In genomic region chr10:133334495-133335237, GRCh38 we compare ENCODE assay signal across 8 cellular contexts. TPM values are rescaled to one million over a fixed set of nuclear protein-coding genes. Genes with fewer than 3 reads are reported as not detected.
A peak's percentile ranks its signal among the peaks of the same experiment; 100 is the strongest.
DNase-seq lines count a peak whose midpoint lies in the region; ATAC-seq, FAIRE-seq and TF ChIP-seq lines count a peak whose summit lies in the region.

No MANE protein-coding gene starts in this region.

- H3K27ac Mint-ChIP-seq in activated T-cell treated with anti-CD3 and anti-CD28 coated beads, Interleukin-2, amount 50 U/mL, for 24 hours: no peak overlapping the region

- H4K20me1 ChIP-seq in K562 (replicated peaks; ENCODE audit: control insufficient read depth, insufficient read depth, low read length): no peaks in the 10 kb centered on the region

- TF ChIP-seq POLR2A in K562 (conservative IDR thresholded peaks at IDR 0.05): no peak

- peak overlapping the region; percentile 22 for H3K4me3 ChIP-seq in K562
- peak overlapping the region; percentile 23 to 42 for H3K4me3 ChIP-seq in tibial artery

- no peaks in the 10 kb centered on the region for H3K36me3 Mint-ChIP-seq in activated T-cell treated with anti-CD3 and anti-CD28 coated beads, Interleukin-2, amount 50 U/mL, for 24 hours (ENCODE audit: low read depth)

- TF ChIP-seq CTCF in K562 (IDR thresholded peaks at IDR 0.05 in 2 of 3, conservative IDR thresholded peaks at IDR 0.05 in 1 of 3; ENCODE audit: insufficient read depth in 2 of 3, low read depth in 1 of 3, low read length in 3 of 3): no peak
- TF ChIP-seq CTCF in tibial artery (IDR thresholded peaks at IDR 0.05): no peak

- CTCF ChIA-PET in K562 (lab: Yijun Ruan, JAX; ENCODE audit: low intra/inter-chr PET ratio): no interaction called here

- no peak for TF ChIP-seq RAD21 in K562 (CRISPR knock-in tag; conservative IDR thresholded peaks at IDR 0.05 in 1 of 2, IDR thresholded peaks at IDR 0.05 in 1 of 2)

- H3K4me3 Mint-ChIP-seq in activated T-cell treated with anti-CD3 and anti-CD28 coated beads, Interleukin-2, amount 50 U/mL, for 24 hours: peak overlapping the region; percentile 66

- 8% methylated on average over 12 of the region's 51 CpGs for WGBS in K562 (ENCODE audit: insufficient coverage, low coverage, missing lambda C conversion rate)

- H2AFZ ChIP-seq in K562 (ENCODE audit: low read depth, low read length): 0 out of 2 replicates have a peak overlapping the region, but pooled peaks have one; percentile 24

- H3K9me1 ChIP-seq in K562 (ENCODE audit: control insufficient read depth, insufficient read depth, low read length): no peaks in the 10 kb centered on the region

- no peaks in the 10 kb centered on the region for H3K36me3 ChIP-seq in K562 (ENCODE audit: control insufficient read depth, insufficient read depth, low read length)
- no peaks in the 10 kb centered on the region for H3K36me3 ChIP-seq in tibial artery

- POLR2A ChIA-PET in K562 (lab: Yijun Ruan, JAX): no interaction called here

- peaks cover 0 to 31% of the 10 kb centered on the region in 2 experiments; a peak in 2 of 5 replicates for H3K4me1 ChIP-seq in K562 (replicated peaks in 1 of 2; ENCODE audit: control insufficient read depth in 2 of 2, insufficient read depth in 2 of 2, low read length in 2 of 2)
- H3K4me1 ChIP-seq in tibial artery: peaks cover 0 to 29% (median 26%) of the 10 kb centered on the region in 4 donors

- peaks cover 8 to 12% of the 10 kb centered on the region in 2 experiments; a peak in 4 of 5 replicates for H3K27me3 ChIP-seq in K562 (ENCODE audit: control insufficient read depth in 2 of 2, insufficient read depth in 2 of 2, low read length in 2 of 2)
- H3K27me3 ChIP-seq in tibial artery: peaks cover 13 to 85% of the 10 kb centered on the region in 2 donors

- intact Hi-C loops in K562 (cut with micrococcal nuclease) (no loop called here), left colon (cut with DNase I, micrococcal nuclease) (no loop called here), tibial artery (cut with DNase I; ENCODE audit: low total_unique reads) (no loop called here)

- H3K79me2 ChIP-seq in K562 (ENCODE audit: control insufficient read depth, insufficient read depth, low read length): no peaks in the 10 kb centered on the region

- FAIRE-seq in K562 (lab: Jason Lieb, UNC): no peak

- H3K4me2 ChIP-seq in K562 (ENCODE audit: insufficient read depth, low read length): 0 out of 2 replicates have a peak overlapping the region, but pooled peaks have one; percentile 33

- H3K27ac ChIP-seq in K562 (ENCODE audit: extremely low read depth, low read depth, low read length) (no peak overlapping the region), tibial artery (no peak overlapping the region)

- in situ Hi-C loops in K562 (cut with MboI): loop anchor here (5.0 kb wide), 1 partner anchor 163 kb away; no protein-coding TSS in a partner anchor

- no TSS peak for BruUV-seq in K562 (replicated peaks; lab: Mats Ljungman, UMichigan)

- peaks cover 12% of the 10 kb centered on the region for H3K4me1 Mint-ChIP-seq in activated T-cell treated with anti-CD3 and anti-CD28 coated beads, Interleukin-2, amount 50 U/mL, for 24 hours (ENCODE audit: low read depth)

- no peaks in the 10 kb centered on the region for H3K9me3 ChIP-seq in K562 (replicated peaks; ENCODE audit: control insufficient read depth, insufficient read depth, low read depth, low read length)
- H3K9me3 ChIP-seq in tibial artery: no peaks in the 10 kb centered on the region

- TF ChIP-seq EP300 in K562 (IDR thresholded peaks at IDR 0.05; ENCODE audit: low read length): no peak

- no peaks in the 10 kb centered on the region for H3K9me3 Mint-ChIP-seq in activated T-cell treated with anti-CD3 and anti-CD28 coated beads, Interleukin-2, amount 50 U/mL, for 24 hours

- DNase-seq in activated T-cell treated with anti-CD3 and anti-CD28 coated beads, Interleukin-2, amount 50 U/mL, for 24 hours: no peak
- DNase-seq in activated T-cell treated with anti-CD3 and anti-CD28 coated beads, Interleukin-2, amount 50 U/mL, for 1 hour: no peak
- DNase-seq in K562 (ENCODE audit: extremely low read depth in 1 of 4, low spot score in 3 of 4): no peak
- DNase-seq in left colon: no peak
- DNase-seq in tibial artery: no peak
- DNase-seq in NCI-H1105 (lab: John Stamatoyannopoulos, UW): no peak

- peaks cover 28% of the 10 kb centered on the region for H3K27me3 Mint-ChIP-seq in activated T-cell treated with anti-CD3 and anti-CD28 coated beads, Interleukin-2, amount 50 U/mL, for 24 hours

- H3K9ac ChIP-seq in K562 (ENCODE audit: insufficient read depth in 1 of 2, low read depth in 2 of 2, low read length in 2 of 2): 0 out of 4 replicates have a peak overlapping the region, but pooled peaks of 1 of the 2 experiments have one; percentile 35

- ATAC-seq in K562 (peak; percentile 68), left colon (peak; percentile 46), HG02884 (IDR thresholded peaks at IDR 0.05; ENCODE audit: unreplicated experiment) (no peak), GM18517 (IDR thresholded peaks at IDR 0.05; ENCODE audit: unreplicated experiment) (no peak)

RNA-seq across cellular contexts. Expression of gene CALY, which starts 2.0 kb away (rescaled TPM):
- total RNA-seq in K562 (2011; cell fraction: chromatin; rRNA removed; ENCODE audit: low replicate concordance): 0.56 TPM in 1 of 2 replicates, not detected in the other
- total RNA-seq in K562 (2011; cell fraction: nucleolus; rRNA removed): not detected in 2 replicates
- not detected in 2 replicates for total RNA-seq in K562 (2011; cell fraction: nucleoplasm; rRNA removed)
- total RNA-seq in K562 (2014; rRNA removed): 0.04 TPM in 1 of 2 replicates, not detected in the other
- total RNA-seq in K562 (2014; rRNA removed; fragmentation: Illumina TruSeq; extraction: Trizol): not detected in 2 replicates
- total RNA-seq in K562 (2015; rRNA removed; fragmentation: Illumina TruSeq; extraction: Trizol): not detected in 2 replicates
- total RNA-seq in K562 (2021): not detected in 2 replicates
- polyA plus RNA-seq in K562 (2011; rRNA removed): not detected in 2 replicates
- 0.03 and 0.16 TPM in 2 replicates for polyA plus RNA-seq in K562 (2011; cell fraction: cytosol; rRNA removed)
- polyA plus RNA-seq in K562 (2011; cell fraction: nucleus; rRNA removed): 0.04 and 0.36 TPM in 2 replicates
- polyA plus RNA-seq in K562 (2012): not detected in 2 replicates
- polyA plus RNA-seq in K562 (2014; fragmentation: Illumina TruSeq; extraction: Trizol): not detected in 2 replicates
- not detected for polyA plus RNA-seq in K562 (2014; fragmentation: Nextera tagmentation; extraction: Ambion mirVana)
- polyA plus RNA-seq in K562 (2014; rRNA removed): not detected in 2 replicates
- not detected in 2 replicates for polyA minus RNA-seq in K562 (2011; rRNA and poly(A)+ RNA removed)
- not detected in 2 replicates for polyA minus RNA-seq in K562 (2011; cell fraction: cytosol; rRNA and poly(A)+ RNA removed)
- polyA minus RNA-seq in K562 (2011; cell fraction: nucleus; rRNA and poly(A)+ RNA removed): not detected in 2 replicates
- total RNA-seq in left colon: 1 to 10 TPM in 1 of 2 donors, under 1 TPM in 1; 0.43 to 1.6 TPM

RNA-seq across cellular contexts. Expression of gene PRAP1, which starts 12.5 kb away (rescaled TPM):
- not detected in 2 replicates for total RNA-seq in K562 (2011; cell fraction: chromatin; rRNA removed; ENCODE audit: low replicate concordance)
- not detected in 2 replicates for total RNA-seq in K562 (2011; cell fraction: nucleolus; rRNA removed)
- not detected in 2 replicates for total RNA-seq in K562 (2011; cell fraction: nucleoplasm; rRNA removed)
- total RNA-seq in K562 (2014; rRNA removed): not detected in 2 replicates
- total RNA-seq in K562 (2014; rRNA removed; fragmentation: Illumina TruSeq; extraction: Trizol): not detected in 2 replicates
- total RNA-seq in K562 (2015; rRNA removed; fragmentation: Illumina TruSeq; extraction: Trizol): not detected in 2 replicates
- not detected in 2 replicates for total RNA-seq in K562 (2021)
- not detected in 2 replicates for polyA plus RNA-seq in K562 (2011; rRNA removed)
- polyA plus RNA-seq in K562 (2011; cell fraction: cytosol; rRNA removed): 0.07 TPM in 1 of 2 replicates, not detected in the other
- not detected in 2 replicates for polyA plus RNA-seq in K562 (2011; cell fraction: nucleus; rRNA removed)
- not detected in 2 replicates for polyA plus RNA-seq in K562 (2012)
- not detected in 2 replicates for polyA plus RNA-seq in K562 (2014; fragmentation: Illumina TruSeq; extraction: Trizol)
- not detected for polyA plus RNA-seq in K562 (2014; fragmentation: Nextera tagmentation; extraction: Ambion mirVana)
- polyA plus RNA-seq in K562 (2014; rRNA removed): 0.16 TPM in 1 of 2 replicates, not detected in the other
- polyA minus RNA-seq in K562 (2011; rRNA and poly(A)+ RNA removed): not detected in 2 replicates
- not detected in 2 replicates for polyA minus RNA-seq in K562 (2011; cell fraction: cytosol; rRNA and poly(A)+ RNA removed)
- not detected in 2 replicates for polyA minus RNA-seq in K562 (2011; cell fraction: nucleus; rRNA and poly(A)+ RNA removed)
- total RNA-seq in left colon: 100 to 1,000 TPM in 1 of 2 donors, 10 to 100 TPM in 1; 48.3 to 244 TPM

RNA-seq across cellular contexts. Expression of gene FUOM, which starts 23.2 kb away (rescaled TPM):
- 10.6 and 28.4 TPM in 2 replicates for total RNA-seq in K562 (2011; cell fraction: chromatin; rRNA removed; ENCODE audit: low replicate concordance)
- total RNA-seq in K562 (2011; cell fraction: nucleolus; rRNA removed): 42.5 and 54.1 TPM in 2 replicates
- 19.0 and 24.0 TPM in 2 replicates for total RNA-seq in K562 (2011; cell fraction: nucleoplasm; rRNA removed)
- 89.7 and 91.1 TPM in 2 replicates for total RNA-seq in K562 (2014; rRNA removed)
- 8.6 and 14.0 TPM in 2 replicates for total RNA-seq in K562 (2014; rRNA removed; fragmentation: Illumina TruSeq; extraction: Trizol)
- total RNA-seq in K562 (2015; rRNA removed; fragmentation: Illumina TruSeq; extraction: Trizol): 26.7 and 27.0 TPM in 2 replicates
- total RNA-seq in K562 (2021): 47.8 and 61.2 TPM in 2 replicates
- 27.4 and 31.3 TPM in 2 replicates for polyA plus RNA-seq in K562 (2011; rRNA removed)
- polyA plus RNA-seq in K562 (2011; cell fraction: cytosol; rRNA removed): 39.9 and 94.4 TPM in 2 replicates
- 29.5 and 49.3 TPM in 2 replicates for polyA plus RNA-seq in K562 (2011; cell fraction: nucleus; rRNA removed)
- 22.3 and 26.8 TPM in 2 replicates for polyA plus RNA-seq in K562 (2012)
- polyA plus RNA-seq in K562 (2014; fragmentation: Illumina TruSeq; extraction: Trizol): 20.4 and 34.6 TPM in 2 replicates
- 10 to 100 TPM in 1 of 2 experiments, 1 to 10 TPM in 1; 1.8 to 14.4 TPM for polyA plus RNA-seq in K562 (2014; fragmentation: Nextera tagmentation; extraction: Ambion mirVana)
- polyA plus RNA-seq in K562 (2014; rRNA removed): 96.1 and 108 TPM in 2 replicates
- polyA minus RNA-seq in K562 (2011; rRNA and poly(A)+ RNA removed): 2.1 and 4.9 TPM in 2 replicates
- 7.0 and 9.8 TPM in 2 replicates for polyA minus RNA-seq in K562 (2011; cell fraction: cytosol; rRNA and poly(A)+ RNA removed)
- polyA minus RNA-seq in K562 (2011; cell fraction: nucleus; rRNA and poly(A)+ RNA removed): 38.7 and 48.6 TPM in 2 replicates
- total RNA-seq in left colon: 10 to 100 TPM; 25.5 to 28.7 TPM

RNA-seq across cellular contexts. Expression of gene ZNF511, which starts 26.0 kb away (rescaled TPM):
- total RNA-seq in K562 (2011; cell fraction: chromatin; rRNA removed; ENCODE audit: low replicate concordance): 15.4 and 25.5 TPM in 2 replicates
- 20.5 and 22.4 TPM in 2 replicates for total RNA-seq in K562 (2011; cell fraction: nucleolus; rRNA removed)
- total RNA-seq in K562 (2011; cell fraction: nucleoplasm; rRNA removed): 21.4 and 24.6 TPM in 2 replicates
- total RNA-seq in K562 (2014; rRNA removed): 36.3 and 44.4 TPM in 2 replicates
- 19.2 and 24.5 TPM in 2 replicates for total RNA-seq in K562 (2014; rRNA removed; fragmentation: Illumina TruSeq; extraction: Trizol)
- total RNA-seq in K562 (2015; rRNA removed; fragmentation: Illumina TruSeq; extraction: Trizol): 46.6 and 48.8 TPM in 2 replicates
- total RNA-seq in K562 (2021): 69.3 and 72.9 TPM in 2 replicates
- 37.3 and 40.1 TPM in 2 replicates for polyA plus RNA-seq in K562 (2011; rRNA removed)
- polyA plus RNA-seq in K562 (2011; cell fraction: cytosol; rRNA removed): 31.7 and 75.7 TPM in 2 replicates
- 45.8 and 50.3 TPM in 2 replicates for polyA plus RNA-seq in K562 (2011; cell fraction: nucleus; rRNA removed)
- polyA plus RNA-seq in K562 (2012): 43.5 and 47.7 TPM in 2 replicates
- polyA plus RNA-seq in K562 (2014; fragmentation: Illumina TruSeq; extraction: Trizol): 47.2 and 51.8 TPM in 2 replicates
- polyA plus RNA-seq in K562 (2014; fragmentation: Nextera tagmentation; extraction: Ambion mirVana): 1 to 10 TPM in 1 of 2 experiments, under 1 TPM in 1; 0.61 to 3.7 TPM
- polyA plus RNA-seq in K562 (2014; rRNA removed): 57.4 TPM in 2 replicates
- 11.4 and 19.7 TPM in 2 replicates for polyA minus RNA-seq in K562 (2011; rRNA and poly(A)+ RNA removed)
- 18.1 and 20.8 TPM in 2 replicates for polyA minus RNA-seq in K562 (2011; cell fraction: cytosol; rRNA and poly(A)+ RNA removed)
- polyA minus RNA-seq in K562 (2011; cell fraction: nucleus; rRNA and poly(A)+ RNA removed): 10.2 and 13.4 TPM in 2 replicates
- total RNA-seq in left colon: 10 to 100 TPM; 41.0 to 42.1 TPM

RNA-seq across cellular contexts. Expression of gene TUBGCP2, which starts 26.0 kb away (rescaled TPM):
- 97.4 and 177 TPM in 2 replicates for total RNA-seq in K562 (2011; cell fraction: chromatin; rRNA removed; ENCODE audit: low replicate concordance)
- 93.2 and 103 TPM in 2 replicates for total RNA-seq in K562 (2011; cell fraction: nucleolus; rRNA removed)
- total RNA-seq in K562 (2011; cell fraction: nucleoplasm; rRNA removed): 81.1 and 81.7 TPM in 2 replicates
- total RNA-seq in K562 (2014; rRNA removed): 35.1 and 44.2 TPM in 2 replicates
- 21.0 and 22.1 TPM in 2 replicates for total RNA-seq in K562 (2014; rRNA removed; fragmentation: Illumina TruSeq; extraction: Trizol)
- total RNA-seq in K562 (2015; rRNA removed; fragmentation: Illumina TruSeq; extraction: Trizol): 23.3 and 27.0 TPM in 2 replicates
- 56.6 and 56.7 TPM in 2 replicates for total RNA-seq in K562 (2021)
- polyA plus RNA-seq in K562 (2011; rRNA removed): 39.3 and 45.1 TPM in 2 replicates
- 33.2 and 44.0 TPM in 2 replicates for polyA plus RNA-seq in K562 (2011; cell fraction: cytosol; rRNA removed)
- 79.4 and 99.6 TPM in 2 replicates for polyA plus RNA-seq in K562 (2011; cell fraction: nucleus; rRNA removed)
- 29.8 and 48.0 TPM in 2 replicates for polyA plus RNA-seq in K562 (2012)
- polyA plus RNA-seq in K562 (2014; fragmentation: Illumina TruSeq; extraction: Trizol): 28.4 and 35.5 TPM in 2 replicates
- 1 to 10 TPM; 4.3 to 4.4 TPM for polyA plus RNA-seq in K562 (2014; fragmentation: Nextera tagmentation; extraction: Ambion mirVana)
- 32.0 and 33.0 TPM in 2 replicates for polyA plus RNA-seq in K562 (2014; rRNA removed)
- 36.7 and 39.5 TPM in 2 replicates for polyA minus RNA-seq in K562 (2011; rRNA and poly(A)+ RNA removed)
- polyA minus RNA-seq in K562 (2011; cell fraction: cytosol; rRNA and poly(A)+ RNA removed): 29.7 and 33.5 TPM in 2 replicates
- 35.9 and 60.8 TPM in 2 replicates for polyA minus RNA-seq in K562 (2011; cell fraction: nucleus; rRNA and poly(A)+ RNA removed)
- 10 to 100 TPM; 53.8 to 53.9 TPM for total RNA-seq in left colon

Comparison
In these comparisons a context has a peak if more than half of its experiments do, and no peak if none do; other contexts are left out.
1. ATAC-seq: peak in K562 (single experiment) and left colon (single experiment); none in HG02884 (single experiment) and GM18517 (single experiment).
2. RNA of gene PRAP1, which starts 12.5 kb away (total RNA-seq): 48.3 to 244 TPM in left colon; not detected in K562; every median in the first group is over 10 times any median in the second.